In genomic region chr22:18067548-18068341, GRCh38 we compare ENCODE assay signal across 11 cellular contexts. TPM values are rescaled to one million over a fixed set of nuclear protein-coding genes. Genes with fewer than 3 reads are reported as not detected.
DNase-seq lines count a peak whose midpoint lies in the region; ATAC-seq and TF ChIP-seq lines count a peak whose summit lies in the region.
"Had no signal": no experiment of that assay in that cellular context is flagged by ENCODE, and none has a peak within 500 bp of the region (broad histone marks: within the 10 kb centered on the region; RNA-seq: fewer than 3 reads in every experiment).

No MANE protein-coding gene starts in this region.

- TF ChIP-seq CTCF in endodermal cell (conservative IDR thresholded peaks at IDR 0.05): no peak
- TF ChIP-seq CTCF in tibial artery (IDR thresholded peaks at IDR 0.05): no peak
- no peak for TF ChIP-seq CTCF in CD4-positive, alpha-beta T cell (IDR thresholded peaks at IDR 0.05)
- TF ChIP-seq CTCF in suprapubic skin (IDR thresholded peaks at IDR 0.05): no peak

- no peaks in the 10 kb centered on the region for H3K36me3 ChIP-seq in HUES64 (ENCODE audit: insufficient read depth, low read length)
- H3K36me3 ChIP-seq in endodermal cell (ENCODE audit: control insufficient read depth, insufficient read depth, low read length): no peaks in the 10 kb centered on the region
- H3K36me3 ChIP-seq in tibial artery: no peaks in the 10 kb centered on the region
- no peaks in the 10 kb centered on the region for H3K36me3 ChIP-seq in suprapubic skin

- no peak overlapping the region for H3K27ac Mint-ChIP-seq in endodermal cell
- no peak overlapping the region for H3K27ac Mint-ChIP-seq in CD4-positive, alpha-beta T cell

- H3K9me3 Mint-ChIP-seq in endodermal cell: no peaks in the 10 kb centered on the region
- H3K9me3 Mint-ChIP-seq in CD4-positive, alpha-beta T cell: no peaks in the 10 kb centered on the region

- H3K27me3 Mint-ChIP-seq in endodermal cell (ENCODE audit: insufficient read depth): peaks cover 26% of the 10 kb centered on the region
- peaks cover 43% of the 10 kb centered on the region for H3K27me3 Mint-ChIP-seq in CD4-positive, alpha-beta T cell

- H3K27ac ChIP-seq in HUES64 (ENCODE audit: low read depth, low read length) (no peak overlapping the region; the same call in 1 of the 2 replicates), endodermal cell (ENCODE audit: low read depth, low read length) (no peak overlapping the region), tibial artery (peak overlapping the region; percentile 84 to 91), suprapubic skin (no peak overlapping the region)
- H3K27ac ChIP-seq in CD4-positive, alpha-beta T cell (ENCODE audit: low read depth, low read length): no peak overlapping the region

- H3K9ac ChIP-seq in HUES64 (ENCODE audit: low read depth, low read length) (peak overlapping the region; percentile 5; the same call in 1 of the 2 replicates), endodermal cell (ENCODE audit: extremely low read depth, low read length, poor library complexity, severe bottlenecking) (no peak overlapping the region)

- no peak for TF ChIP-seq POLR2A in suprapubic skin (IDR thresholded peaks at IDR 0.05)

- no peak for TF ChIP-seq EP300 in suprapubic skin (IDR thresholded peaks at IDR 0.05)

- peaks cover 2% of the 10 kb centered on the region for H3K4me1 Mint-ChIP-seq in endodermal cell
- no peaks in the 10 kb centered on the region for H3K4me1 Mint-ChIP-seq in CD4-positive, alpha-beta T cell (ENCODE audit: low read depth)

- no peak overlapping the region for H3K4me3 ChIP-seq in HUES64 (ENCODE audit: low read length)
- no peak overlapping the region for H3K4me3 ChIP-seq in endodermal cell (ENCODE audit: low read length)
- peak overlapping the region; percentile 17 to 31 for H3K4me3 ChIP-seq in tibial artery
- no peak overlapping the region for H3K4me3 ChIP-seq in suprapubic skin

- intact Hi-C loops in tibial artery (cut with DNase I; ENCODE audit: low total_unique reads): no loop called here
- intact Hi-C loops in CD4-positive, alpha-beta T cell (cut with DNase I, micrococcal nuclease): no loop called here

- POLR2A ChIA-PET in CD4-positive, alpha-beta T cell (lab: Charles Lee): no interaction called here

- H3K4me3 Mint-ChIP-seq in endodermal cell: no peak overlapping the region
- H3K4me3 Mint-ChIP-seq in CD4-positive, alpha-beta T cell: no peak overlapping the region

- DNase-seq in endodermal cell: peak; percentile 62
- peak; percentile 24 for DNase-seq in myocyte (ENCODE audit: low read depth)
- DNase-seq in tibial artery: peak in 1 of 2 donors; percentile 70
- no peak for DNase-seq in CD4-positive, alpha-beta T cell
- no peak for DNase-seq in suprapubic skin (ENCODE audit: low spot score in 2 of 2)
- no peak for DNase-seq in NCI-H187 (lab: John Stamatoyannopoulos, UW)
- DNase-seq: COR-L47, NCI-H1417 treated with DMSO at 0.1 percent for 48 hours, SIG-M5 had no signal

- ATAC-seq in CD4-positive, alpha-beta T cell (ENCODE audit: poor library complexity): no peak
- ATAC-seq in HG03457 (IDR thresholded peaks at IDR 0.05; ENCODE audit: unreplicated experiment): no peak

- CTCF ChIA-PET in CD4-positive, alpha-beta T cell (lab: Charles Lee): no interaction called here

- H3K36me3 Mint-ChIP-seq in endodermal cell (ENCODE audit: low read depth): no peaks in the 10 kb centered on the region
- no peaks in the 10 kb centered on the region for H3K36me3 Mint-ChIP-seq in CD4-positive, alpha-beta T cell (ENCODE audit: low read depth)

- H3K9me3 ChIP-seq in HUES64 (ENCODE audit: insufficient read depth, low read depth, low read length) (no peaks in the 10 kb centered on the region), endodermal cell (ENCODE audit: control insufficient read depth, low read length) (no peaks in the 10 kb centered on the region), tibial artery (no peaks in the 10 kb centered on the region), suprapubic skin (no peaks in the 10 kb centered on the region)
- no peaks in the 10 kb centered on the region for H3K9me3 ChIP-seq in CD4-positive, alpha-beta T cell (ENCODE audit: control insufficient read depth, low read length)

- WGBS in HUES64: 78% methylated on average over 14 of the region's 14 CpGs
- 80 to 85% methylated on average over 8 to 14 of the region's 14 CpGs for WGBS in endodermal cell (ENCODE audit: insufficient coverage in 1 of 2, insufficient read length in 1 of 2), 2 experiments
- WGBS in suprapubic skin: 71% methylated on average over 14 of the region's 14 CpGs

- H3K4me1 ChIP-seq in HUES64 (ENCODE audit: insufficient read depth, low read length) (no peaks in the 10 kb centered on the region), endodermal cell (ENCODE audit: control insufficient read depth, insufficient read depth, low read length) (no peaks in the 10 kb centered on the region), tibial artery (peaks cover 0 to 44% (median 28%) of the 10 kb centered on the region in 4 donors), suprapubic skin (no peaks in the 10 kb centered on the region)

- no peaks in the 10 kb centered on the region for H3K27me3 ChIP-seq in HUES64 (ENCODE audit: insufficient read depth, low read length)
- peaks cover 17% of the 10 kb centered on the region for H3K27me3 ChIP-seq in endodermal cell (ENCODE audit: control insufficient read depth, insufficient read depth, low read length, poor library complexity, severe bottlenecking)
- no peaks in the 10 kb centered on the region for H3K27me3 ChIP-seq in tibial artery
- peaks cover 27% of the 10 kb centered on the region for H3K27me3 ChIP-seq in CD4-positive, alpha-beta T cell (ENCODE audit: control insufficient read depth, insufficient read depth, low read length)
- H3K27me3 ChIP-seq in suprapubic skin: no peaks in the 10 kb centered on the region

RNA-seq across cellular contexts. Expression of gene PEX26, which starts 10.0 kb away (rescaled TPM):
- 26.7 TPM for polyA plus RNA-seq in HUES64 (2013, experiment 1 of 2)
- polyA plus RNA-seq in HUES64 (2013, experiment 2 of 2): 25.0 TPM
- 10 to 100 TPM; 43.1 to 45.7 TPM for total RNA-seq in endodermal cell
- polyA plus RNA-seq in endodermal cell (2013, experiment 1 of 2): 27.9 TPM
- 24.7 TPM for polyA plus RNA-seq in endodermal cell (2013, experiment 2 of 2)
- 22.8 and 24.5 TPM in 2 replicates for total RNA-seq in myocyte
- 30.4 TPM for polyA plus RNA-seq in myocyte (2012)
- 10 to 100 TPM; 19.6 to 20.8 TPM for total RNA-seq in CD4-positive, alpha-beta T cell
- 10 to 100 TPM; 31.7 to 47.3 (median 39.1) TPM for total RNA-seq in suprapubic skin

RNA-seq across cellular contexts. Expression of gene TUBA8, which starts 42.9 kb away (rescaled TPM):
- polyA plus RNA-seq in HUES64 (2013, experiment 1 of 2): 1.00 TPM
- 1.5 TPM for polyA plus RNA-seq in HUES64 (2013, experiment 2 of 2)
- under 1 TPM; 0.58 to 0.66 TPM for total RNA-seq in endodermal cell
- polyA plus RNA-seq in endodermal cell (2013, experiment 1 of 2): 1.3 TPM
- 1.5 TPM for polyA plus RNA-seq in endodermal cell (2013, experiment 2 of 2)
- 12.6 and 20.9 TPM in 2 replicates for total RNA-seq in myocyte
- 36.8 TPM for polyA plus RNA-seq in myocyte (2012)
- total RNA-seq in CD4-positive, alpha-beta T cell: 1 to 10 TPM in 1 of 2 experiments, under 1 TPM in 1; 0.47 to 1.1 TPM
- total RNA-seq in suprapubic skin: 1 to 10 TPM; 1.7 to 7.1 (median 2.6) TPM

RNA-seq across cellular contexts. Expression of gene MICAL3, which starts 43.4 kb away (rescaled TPM):
- polyA plus RNA-seq in HUES64 (2013, experiment 1 of 2): 13.2 TPM
- polyA plus RNA-seq in HUES64 (2013, experiment 2 of 2): 12.8 TPM
- 10 to 100 TPM; 42.8 to 48.1 TPM for total RNA-seq in endodermal cell
- 18.1 TPM for polyA plus RNA-seq in endodermal cell (2013, experiment 1 of 2)
- polyA plus RNA-seq in endodermal cell (2013, experiment 2 of 2): 18.8 TPM
- total RNA-seq in myocyte: 23.4 and 27.8 TPM in 2 replicates
- 36.9 TPM for polyA plus RNA-seq in myocyte (2012)
- total RNA-seq in CD4-positive, alpha-beta T cell: 1 to 10 TPM; 9.4 to 9.9 TPM
- total RNA-seq in suprapubic skin: 10 to 100 TPM; 30.4 to 57.1 (median 37.7) TPM

Comparison
In these comparisons a context has a peak if more than half of its experiments do, and no peak if none do; other contexts are left out.
1. H3K27ac ChIP-seq: peak in tibial artery (2 of 2); none in HUES64 (single experiment), endodermal cell (single experiment), CD4-positive, alpha-beta T cell (single experiment) and suprapubic skin (single experiment).
2. H3K4me3 ChIP-seq: peak in tibial artery (2 of 2); none in HUES64 (single experiment), endodermal cell (single experiment) and suprapubic skin (single experiment).
3. DNase-seq: peak in endodermal cell (single experiment) and myocyte (single experiment); none in CD4-positive, alpha-beta T cell (0 of 10), suprapubic skin (0 of 2) and NCI-H187 (0 of 2).